21 cellular contexts compared by ENCODE assay signal in genomic region chr6:42938428-42938796, GRCh38. TPM values are rescaled to one million over a fixed set of nuclear protein-coding genes. Genes with fewer than 3 reads are reported as not detected.
"Had no signal": no experiment of that assay in that cellular context is flagged by ENCODE, and none has a peak within 500 bp of the region (broad histone marks: within the 10 kb centered on the region; RNA-seq: fewer than 3 reads in every experiment).

No MANE protein-coding gene starts in this region.

- H3K9me3 Mint-ChIP-seq: activated naive CD4-positive, alpha-beta T cell treated with anti-CD3 and anti-CD28 coated beads, Interleukin-2, amount 50 U/mL, for 24 hours; dendritic cell treated with granulocyte-macrophage colony-stimulating factor and Interleukin-4, amounts not matched to agents 40 ng/mL and 50 ng/mL, for 4 days had no signal

- ATAC-seq: gastrocnemius medialis had no signal

- H3K4me1 ChIP-seq: gastrocnemius medialis, upper lobe of right lung had no signal

- DNase-seq: activated CD4-positive, alpha-beta T cell treated with anti-CD3 and anti-CD28 coated beads, Interleukin-2, amount 50 U/mL, for 1 hour; activated CD4-positive, CD25-positive, alpha-beta regulatory T cell; activated T-cell treated with anti-CD3 and anti-CD28 coated beads for 4 hours; brain microvascular endothelial cell; cerebellar nuclear complex; effector memory CD4-positive, alpha-beta T cell; gastrocnemius medialis; heart left ventricle; naive B cell; stimulated activated CD4-positive, alpha-beta T cell treated with anti-CD3 and anti-CD28 coated beads, Interleukin-4, amount 100 ng/mL, for 4 hours; stimulated activated CD8-positive, alpha-beta memory T cell treated with anti-CD3 and anti-CD28 coated beads, Interleukin-4, amount 100 ng/mL, for 48 hours; SW 1271; upper lobe of right lung had no signal

- H3K4me3 Mint-ChIP-seq: activated naive CD4-positive, alpha-beta T cell treated with anti-CD3 and anti-CD28 coated beads, Interleukin-2, amount 50 U/mL, for 24 hours; dendritic cell treated with granulocyte-macrophage colony-stimulating factor and Interleukin-4, amounts not matched to agents 40 ng/mL and 50 ng/mL, for 4 days had no signal

- H3K27ac ChIP-seq: brain microvascular endothelial cell, epithelial cell of prostate, gastrocnemius medialis, heart left ventricle, right atrium auricular region, skin epidermis, thoracic aorta, upper lobe of right lung had no signal

- H3K27me3 Mint-ChIP-seq: activated naive CD4-positive, alpha-beta T cell treated with anti-CD3 and anti-CD28 coated beads, Interleukin-2, amount 50 U/mL, for 24 hours; dendritic cell treated with granulocyte-macrophage colony-stimulating factor and Interleukin-4, amounts not matched to agents 40 ng/mL and 50 ng/mL, for 4 days; naive B cell had no signal

- H3K27ac Mint-ChIP-seq: dendritic cell treated with granulocyte-macrophage colony-stimulating factor and Interleukin-4, amounts not matched to agents 40 ng/mL and 50 ng/mL, for 4 days had no signal

- H3K4me3 ChIP-seq: gastrocnemius medialis, heart left ventricle, right atrium auricular region, skin epidermis, thoracic aorta, upper lobe of right lung had no signal

- H3K27me3 ChIP-seq: brain microvascular endothelial cell, gastrocnemius medialis, heart left ventricle, right atrium auricular region, upper lobe of right lung had no signal

- H3K9me3 ChIP-seq: gastrocnemius medialis, heart left ventricle, right atrium auricular region, thoracic aorta, upper lobe of right lung had no signal

RNA-seq across cellular contexts. Expression of gene GNMT, which starts 22.1 kb away (rescaled TPM):
- total RNA-seq: posterior vena cava had no signal

RNA-seq across cellular contexts. Expression of gene PTCRA, which starts 22.6 kb away (rescaled TPM):
- total RNA-seq: gastrocnemius medialis, lung microvascular endothelial cell, posterior vena cava, thoracic aorta had no signal
- polyA plus RNA-seq: heart left ventricle had no signal
